In genomic region chr11:61793829-61794204, GRCh38 we compare ENCODE assay signal across 11 cellular contexts. TPM values are rescaled to one million over a fixed set of nuclear protein-coding genes. Genes with fewer than 3 reads are reported as not detected.
DNase-seq lines count a peak whose midpoint lies in the region; ATAC-seq and TF ChIP-seq lines count a peak whose summit lies in the region.
"Had no signal": no experiment of that assay in that cellular context is flagged by ENCODE, and none has a peak within 500 bp of the region (broad histone marks: within the 10 kb centered on the region; RNA-seq: fewer than 3 reads in every experiment).

No MANE protein-coding gene starts in this region.

- H4K20me1 ChIP-seq in Karpas-422 (ENCODE audit: insufficient read depth, low read depth, low read length) (peaks cover 7% of the 10 kb centered on the region; the same call in 1 of the 2 replicates), mammary epithelial cell (ENCODE audit: insufficient read depth, low read length) (no peaks in the 10 kb centered on the region)

- H3K9me3 ChIP-seq in Caco-2 (no peaks in the 10 kb centered on the region), Karpas-422 (ENCODE audit: low read length) (no peaks in the 10 kb centered on the region), mammary epithelial cell (replicated peaks; ENCODE audit: insufficient read depth, low read length) (no peaks in the 10 kb centered on the region)
- H3K9me3 ChIP-seq: vagina had no signal

- H3K27me3 Mint-ChIP-seq in Caco-2 (ENCODE audit: insufficient read depth, unreplicated experiment) (no peaks in the 10 kb centered on the region), nephron (ENCODE audit: low read depth) (no peaks in the 10 kb centered on the region)

- peaks cover 8% of the 10 kb centered on the region for H3K36me3 ChIP-seq in Caco-2 (ENCODE audit: control insufficient read depth, insufficient read depth, low read length)
- H3K36me3 ChIP-seq in Karpas-422 (ENCODE audit: insufficient read depth, low read length), result peaks cover 33% of the 10 kb centered on the region
- H3K36me3 ChIP-seq in mammary epithelial cell (ENCODE audit: insufficient read depth, low read length), result peaks cover 4% of the 10 kb centered on the region

- H3K4me3 Mint-ChIP-seq in Caco-2 (ENCODE audit: unreplicated experiment) (peak overlapping the region; percentile 96), nephron (peak overlapping the region; percentile 92 to 96 (median 94))

- DNase-seq in Caco-2 (no peak), Karpas-422 (no peak), mammary epithelial cell (no peak), COR-L47 (lab: John Stamatoyannopoulos, UW) (no peak), NCI-H2107 (lab: John Stamatoyannopoulos, UW) (no peak)
- DNase-seq: NCI-H2171 treated with DMSO at 0.1 percent for 48 hours; stimulated activated CD4-positive, alpha-beta T cell treated with anti-CD3 and anti-CD28 coated beads, Interleukin-12 subunit alpha, Interleukin-12 subunit beta, amount 100 ng/mL, for 4 hours had no signal

- dilution Hi-C loops in mammary epithelial cell (cut with HindIII; ENCODE audit: low sequenced_read_pairs), result loop anchor here (5.0 kb wide), 1 partner anchor 88 kb away; no protein-coding TSS in a partner anchor

- 62% methylated on average over 3 of the region's 3 CpGs for WGBS in mammary epithelial cell (ENCODE audit: low coverage, missing lambda C conversion rate)

- POLR2A ChIA-PET in Caco-2 (lab: Charles Lee), result interaction anchor here (2.6 kb wide), 1 partner anchor 22 kb away, joined by 60 read pairs; the partner anchor contains the start of gene FADS1

- H2AFZ ChIP-seq in Karpas-422 (ENCODE audit: low read length) (no peak overlapping the region), mammary epithelial cell (ENCODE audit: low read depth, low read length) (no peak overlapping the region)

- in situ Hi-C loops in mammary epithelial cell (cut with MboI; ENCODE audit: low sequenced_read_pairs in 2 of 2), result loop anchor here in 1 of 2 donors (5.0 to 25.0 kb wide), 3 partner anchors 153 to 918 kb away; partner anchors contain the start of genes BSCL2 and GNG3

- no peak for TF ChIP-seq CTCF in Caco-2 (IDR thresholded peaks at IDR 0.05; ENCODE audit: insufficient read depth in 1 of 2, low read depth in 1 of 2, low read length in 1 of 2, severe bottlenecking in 1 of 2, unreplicated experiment in 1 of 2)
- TF ChIP-seq CTCF in mammary epithelial cell (conservative IDR thresholded peaks at IDR 0.05 in 1 of 2, IDR thresholded peaks at IDR 0.05 in 1 of 2; ENCODE audit: extremely low read depth in 1 of 2, insufficient read depth in 1 of 2, low read depth in 1 of 2, low read length in 2 of 2), result no peak
- TF ChIP-seq CTCF in nephron (IDR thresholded peaks at IDR 0.05; ENCODE audit: unreplicated experiment in 3 of 3), result no peak

- CTCF ChIA-PET in Caco-2 (lab: Charles Lee) (interaction anchor here (1.7 to 2.5 kb wide), 2 partner anchors 21 to 46 kb away, joined by 9 to 24 read pairs; no protein-coding TSS in a partner anchor), mammary epithelial cell (lab: Charles Lee; ENCODE audit: low non-redundant PET) (no interaction called here)

- no peak for ATAC-seq in GM19455 (IDR thresholded peaks at IDR 0.05; ENCODE audit: unreplicated experiment)
- ATAC-seq in HG03457 (IDR thresholded peaks at IDR 0.05; ENCODE audit: unreplicated experiment), result no peak

- H3K4me1 Mint-ChIP-seq in Caco-2 (ENCODE audit: low read depth, unreplicated experiment) (peaks cover 13% of the 10 kb centered on the region), nephron (peaks cover 21% of the 10 kb centered on the region)

- H3K27ac Mint-ChIP-seq in Caco-2 (ENCODE audit: unreplicated experiment) (peak overlapping the region; percentile 100), nephron (peak overlapping the region in 2 of 3 experiments; percentile 92 to 99)

- H3K36me3 Mint-ChIP-seq in Caco-2 (ENCODE audit: insufficient read depth, unreplicated experiment), result peaks cover 82% of the 10 kb centered on the region
- peaks cover 17% of the 10 kb centered on the region for H3K36me3 Mint-ChIP-seq in nephron (ENCODE audit: low read depth)

- peaks cover 77% of the 10 kb centered on the region for H3K79me2 ChIP-seq in Karpas-422 (ENCODE audit: low read length)
- H3K79me2 ChIP-seq in mammary epithelial cell (ENCODE audit: insufficient read depth, low read length), result peaks cover 93% of the 10 kb centered on the region

- H3K4me3 ChIP-seq in Caco-2 (ENCODE audit: low read depth, low read length) (peak overlapping the region; percentile 54), Karpas-422 (ENCODE audit: low read length) (peak overlapping the region; percentile 90), mammary epithelial cell (replicated peaks in 1 of 3; ENCODE audit: insufficient read depth in 1 of 3, low read depth in 2 of 3, low read length in 3 of 3) (peak overlapping the region; percentile 63 to 93 (median 92))

- peak overlapping the region; percentile 98 for H3K4me2 ChIP-seq in Karpas-422 (ENCODE audit: low read depth, low read length, poor library complexity, severe bottlenecking)
- H3K4me2 ChIP-seq in mammary epithelial cell (ENCODE audit: insufficient read depth, low read depth, low read length), result peak overlapping the region; percentile 92

- H3K9ac ChIP-seq in Karpas-422 (ENCODE audit: low read length) (peak overlapping the region; percentile 94), mammary epithelial cell (ENCODE audit: insufficient read depth, low read length) (peak overlapping the region; percentile 99)

- H3K9me2 ChIP-seq in Karpas-422 (replicated peaks; ENCODE audit: insufficient read depth, low read length), result no peaks in the 10 kb centered on the region

- H3K4me1 ChIP-seq in Caco-2, result peaks cover 5% of the 10 kb centered on the region; the same call in 1 of the 2 replicates
- H3K4me1 ChIP-seq in Karpas-422 (ENCODE audit: low read length), result peaks cover 27% of the 10 kb centered on the region
- H3K4me1 ChIP-seq in mammary epithelial cell (ENCODE audit: insufficient read depth, low read length), result peaks cover 13% of the 10 kb centered on the region

- no peaks in the 10 kb centered on the region for H3K9me3 Mint-ChIP-seq in Caco-2 (ENCODE audit: unreplicated experiment)
- no peaks in the 10 kb centered on the region for H3K9me3 Mint-ChIP-seq in nephron

- H3K27me3 ChIP-seq in Caco-2 (replicated peaks; ENCODE audit: control insufficient read depth, insufficient read depth, low read length) (no peaks in the 10 kb centered on the region), Karpas-422 (ENCODE audit: low read length) (no peaks in the 10 kb centered on the region), mammary epithelial cell (ENCODE audit: insufficient read depth, low read length) (no peaks in the 10 kb centered on the region)
- H3K27me3 ChIP-seq: vagina had no signal

- H3K27ac ChIP-seq in Karpas-422 (ENCODE audit: low read length), result peak overlapping the region; percentile 80
- H3K27ac ChIP-seq in mammary epithelial cell (ENCODE audit: insufficient read depth, low read depth, low read length), result peak overlapping the region; percentile 96

- BruUV-seq in Caco-2 (replicated peaks; lab: Mats Ljungman, UMichigan) (no TSS peak), mammary epithelial cell (replicated peaks; lab: Mats Ljungman, UMichigan) (no TSS peak)

- intact Hi-C loops in Caco-2 (cut with micrococcal nuclease; ENCODE audit: unreplicated experiment), result no loop called here
- intact Hi-C loops in mammary epithelial cell (cut with micrococcal nuclease), result loop anchor here (5.0 kb wide), 1 partner anchor 168 kb away; no protein-coding TSS in a partner anchor

RNA-seq across cellular contexts. Expression of gene FEN1, which starts 1.1 kb away (rescaled TPM):
- total RNA-seq in Caco-2 (2022) (83.4 and 86.1 TPM in 2 replicates), mammary epithelial cell (10 to 100 TPM; 11.7 to 46.1 TPM)
- total RNA-seq in Karpas-422 (2014; rRNA removed; shearing (Covaris generic); ENCODE audit: low replicate concordance), result 18.0 and 32.4 TPM in 2 replicates
- 65.0 TPM for polyA plus RNA-seq in mammary epithelial cell
- polyA minus RNA-seq in mammary epithelial cell, result 96.1 TPM

RNA-seq across cellular contexts. Expression of gene TMEM258, which starts 1.4 kb away (rescaled TPM):
- total RNA-seq in Caco-2 (2022) (190 and 197 TPM in 2 replicates), mammary epithelial cell (10 to 100 TPM; 48.2 to 99.7 TPM)
- 81.3 and 303 TPM in 2 replicates for total RNA-seq in Karpas-422 (2014; rRNA removed; shearing (Covaris generic); ENCODE audit: low replicate concordance)
- polyA plus RNA-seq in mammary epithelial cell, result 202 TPM
- 79.7 TPM for polyA minus RNA-seq in mammary epithelial cell

RNA-seq across cellular contexts. Expression of gene FADS1, which starts 23.0 kb away (rescaled TPM):
- total RNA-seq in Caco-2 (2022), result 108 and 116 TPM in 2 replicates
- total RNA-seq in Karpas-422 (2014; rRNA removed; shearing (Covaris generic); ENCODE audit: low replicate concordance), result 80.3 and 99.6 TPM in 2 replicates
- 10 to 100 TPM; 32.9 to 38.8 TPM for total RNA-seq in mammary epithelial cell
- 56.1 TPM for polyA plus RNA-seq in mammary epithelial cell
- polyA minus RNA-seq in mammary epithelial cell, result 31.0 TPM

RNA-seq across cellular contexts. Expression of gene FADS2, which starts 34.3 kb away (rescaled TPM):
- total RNA-seq in Caco-2 (2022), result 30.6 and 36.3 TPM in 2 replicates
- 74.0 and 75.7 TPM in 2 replicates for total RNA-seq in Karpas-422 (2014; rRNA removed; shearing (Covaris generic); ENCODE audit: low replicate concordance)
- 100 to 1,000 TPM in 1 of 2 donors, 10 to 100 TPM in 1; 70.7 to 222 TPM for total RNA-seq in mammary epithelial cell
- polyA plus RNA-seq in mammary epithelial cell, result 314 TPM
- polyA minus RNA-seq in mammary epithelial cell, result 502 TPM

RNA-seq across cellular contexts. Expression of gene MYRF, which starts 41.4 kb away (rescaled TPM):
- 165 and 169 TPM in 2 replicates for total RNA-seq in Caco-2 (2022)
- total RNA-seq in Karpas-422 (2014; rRNA removed; shearing (Covaris generic); ENCODE audit: low replicate concordance), result 0.32 TPM in 1 of 2 replicates, not detected in the other
- under 1 TPM; under 0.01 to 0.26 TPM for total RNA-seq in mammary epithelial cell
- polyA plus RNA-seq in mammary epithelial cell, result 0.16 TPM
- polyA minus RNA-seq in mammary epithelial cell, result not detected
